Comparison of ENCODE assay signal across 9 cellular contexts in the genomic region with DNA sequence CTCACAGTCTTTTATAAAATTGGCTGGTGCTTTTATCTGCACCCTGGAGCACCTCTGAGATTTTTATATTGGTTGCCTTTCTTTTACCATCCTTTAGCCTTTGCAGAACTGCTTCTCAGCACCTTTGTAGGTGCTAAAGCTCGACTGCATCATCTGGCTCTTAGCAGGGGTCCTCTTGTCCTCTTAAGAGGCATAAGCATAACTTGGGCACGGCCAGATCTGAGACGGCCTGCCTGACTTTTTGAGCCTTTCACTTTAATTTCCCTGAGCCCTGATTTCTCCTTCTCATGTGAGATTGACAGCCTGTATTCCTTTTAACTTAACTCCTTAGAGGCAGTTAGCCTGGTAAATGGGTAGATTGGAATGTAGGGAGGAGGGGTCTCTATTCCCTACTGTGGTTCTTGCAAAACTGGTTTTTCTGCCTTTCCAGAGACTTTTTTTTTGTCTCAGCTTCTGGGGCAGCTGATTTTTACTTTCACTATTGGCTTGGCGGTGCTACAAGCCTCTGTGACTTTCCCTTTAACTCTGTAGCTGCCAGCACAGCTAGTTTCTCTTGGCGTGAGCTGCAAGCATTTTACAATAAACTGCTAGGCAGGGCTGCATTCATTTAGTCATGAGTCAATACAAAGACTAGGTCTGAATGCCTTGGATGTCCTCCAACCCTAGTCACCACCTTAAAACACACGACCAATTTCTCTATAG. TPM values are rescaled to one million over a fixed set of nuclear protein-coding genes. Genes with fewer than 3 reads are reported as not detected.
DNase-seq lines count a peak whose midpoint lies in the region; ATAC-seq and TF ChIP-seq lines count a peak whose summit lies in the region.
"Had no signal": no experiment of that assay in that cellular context is flagged by ENCODE, and none has a peak within 500 bp of the region (broad histone marks: within the 10 kb centered on the region; RNA-seq: fewer than 3 reads in every experiment).

No MANE protein-coding gene starts in this region.

- WGBS in smooth muscle cell (ENCODE audit: low lambda C conversion rate): 24% methylated on average over 6 of the region's 6 CpGs

- H3K4me1 ChIP-seq in smooth muscle cell (ENCODE audit: low read depth): no peaks in the 10 kb centered on the region

- peaks cover 29% of the 10 kb centered on the region for H3K9me3 Mint-ChIP-seq in HFFc6
- peaks cover 24% of the 10 kb centered on the region for H3K9me3 Mint-ChIP-seq in activated naive CD8-positive, alpha-beta T cell treated with anti-CD3 and anti-CD28 coated beads, Interleukin-2, amount 50 U/mL, for 24 hours

- H3K27me3 ChIP-seq in smooth muscle cell (ENCODE audit: low read depth): no peaks in the 10 kb centered on the region

- peak; percentile 48 for ATAC-seq in activated naive CD8-positive, alpha-beta T cell treated with anti-CD3 and anti-CD28 coated beads, Interleukin-2, amount 50 U/mL, for 24 hours

- no peaks in the 10 kb centered on the region for H3K36me3 Mint-ChIP-seq in HFFc6 (ENCODE audit: low read depth)
- H3K36me3 Mint-ChIP-seq in activated naive CD8-positive, alpha-beta T cell treated with anti-CD3 and anti-CD28 coated beads, Interleukin-2, amount 50 U/mL, for 24 hours (ENCODE audit: low read depth): peaks cover 12% of the 10 kb centered on the region

- peak overlapping the region; percentile 88 for H3K4me3 Mint-ChIP-seq in HFFc6
- H3K4me3 Mint-ChIP-seq in activated naive CD8-positive, alpha-beta T cell treated with anti-CD3 and anti-CD28 coated beads, Interleukin-2, amount 50 U/mL, for 24 hours: peak overlapping the region; percentile 78

- H3K9me3 ChIP-seq in iPS-18c (ENCODE audit: control insufficient read depth, insufficient read depth, low read length) (peaks cover 11% of the 10 kb centered on the region), smooth muscle cell (replicated peaks; ENCODE audit: low read depth) (no peaks in the 10 kb centered on the region)

- peak overlapping the region; percentile 42; the same call in 1 of the 2 replicates for H3K27ac Mint-ChIP-seq in HFFc6
- peak overlapping the region; percentile 77 for H3K27ac Mint-ChIP-seq in activated naive CD8-positive, alpha-beta T cell treated with anti-CD3 and anti-CD28 coated beads, Interleukin-2, amount 50 U/mL, for 24 hours

- H3K9ac ChIP-seq in smooth muscle cell (ENCODE audit: low read depth): peak overlapping the region; percentile 25

- no peak for TF ChIP-seq CTCF in HFFc6 (IDR thresholded peaks at IDR 0.05)
- TF ChIP-seq CTCF in smooth muscle cell (IDR thresholded peaks at IDR 0.05; ENCODE audit: borderline replicate concordance, insufficient read depth, poor library complexity, severe bottlenecking): no peak

- H3K36me3 ChIP-seq in smooth muscle cell (ENCODE audit: low read depth): no peaks in the 10 kb centered on the region

- no peaks in the 10 kb centered on the region; the same call in 1 of the 2 replicates for H3K27me3 Mint-ChIP-seq in HFFc6 (ENCODE audit: insufficient read depth)
- H3K27me3 Mint-ChIP-seq in activated naive CD8-positive, alpha-beta T cell treated with anti-CD3 and anti-CD28 coated beads, Interleukin-2, amount 50 U/mL, for 24 hours: no peaks in the 10 kb centered on the region

- no peaks in the 10 kb centered on the region for H3F3A ChIP-seq in smooth muscle cell (ENCODE audit: low read depth)

- H3K79me2 ChIP-seq in smooth muscle cell (ENCODE audit: low read depth): no peaks in the 10 kb centered on the region

- no peaks in the 10 kb centered on the region; the same call in 1 of the 2 replicates for H3K4me1 Mint-ChIP-seq in HFFc6 (ENCODE audit: low read depth)
- H3K4me1 Mint-ChIP-seq in activated naive CD8-positive, alpha-beta T cell treated with anti-CD3 and anti-CD28 coated beads, Interleukin-2, amount 50 U/mL, for 24 hours: peaks cover 23% of the 10 kb centered on the region

- H3K4me2 ChIP-seq in smooth muscle cell: peak overlapping the region; percentile 82

- peak overlapping the region; percentile 71 for H2AFZ ChIP-seq in smooth muscle cell (ENCODE audit: low read depth)

- peak overlapping the region; percentile 4 for H3K27ac ChIP-seq in smooth muscle cell (ENCODE audit: low read depth)

- H4K20me1 ChIP-seq in smooth muscle cell (ENCODE audit: low read depth): no peaks in the 10 kb centered on the region

- H3K4me3 ChIP-seq in iPS-18c (ENCODE audit: insufficient read depth, low read depth, low read length) (peak overlapping the region; percentile 16; the same call in 1 of the 2 replicates), smooth muscle cell (peak overlapping the region; percentile 49)

- DNase-seq in NCI-H1092 treated with DMSO at 0.1 percent for 48 hours (lab: John Stamatoyannopoulos, UW) (peak; percentile 9), NCI-H1092 (lab: John Stamatoyannopoulos, UW) (no peak), HFFc6 (peak; percentile 22), NCI-H1105 treated with DMSO at 0.1 percent for 48 hours (lab: John Stamatoyannopoulos, UW) (peak; percentile 92), smooth muscle cell (lab: John Stamatoyannopoulos, UW; ENCODE audit: unreplicated experiment) (no peak), NCI-H82 treated with DMSO at 0.1 percent for 48 hours (lab: John Stamatoyannopoulos, UW; ENCODE audit: unreplicated experiment) (no peak)
- no peak for DNase-seq in activated naive CD8-positive, alpha-beta T cell treated with anti-CD3 and anti-CD28 coated beads, Interleukin-2, amount 50 U/mL, for 24 hours

RNA-seq across cellular contexts. Expression of gene ZPBP, which starts 24.0 kb away (rescaled TPM):
- not detected for total RNA-seq in HFFc6 (2021; fragmentation: NEBNext Ultra II Directional; extraction: Animal tissue kit (Norgen Biotek cat#: 25700))
- total RNA-seq in smooth muscle cell: not detected in 2 replicates
- polyA plus RNA-seq in smooth muscle cell: not detected in 2 replicates
- polyA plus RNA-seq: AG04450 had no signal

Comparison
In these comparisons a context has a peak if more than half of its experiments do, and no peak if none do; other contexts are left out.
1. DNase-seq: peak in NCI-H1092 treated with DMSO at 0.1 percent for 48 hours (single experiment), HFFc6 (single experiment) and NCI-H1105 treated with DMSO at 0.1 percent for 48 hours (single experiment); none in NCI-H1092 (single experiment), activated naive CD8-positive, alpha-beta T cell treated with anti-CD3 and anti-CD28 coated beads, Interleukin-2, amount 50 U/mL, for 24 hours (single experiment), smooth muscle cell (single experiment) and NCI-H82 treated with DMSO at 0.1 percent for 48 hours (single experiment).